35 cellular contexts compared by ENCODE assay signal in genomic region chr4:151928112-151928511, GRCh38.
"Had no signal": no experiment of that assay in that cellular context is flagged by ENCODE, and none has a peak within 500 bp of the region (broad histone marks: within the 10 kb centered on the region; RNA-seq: fewer than 3 reads in every experiment).

No MANE protein-coding gene starts in this region.

- H3K4me3 ChIP-seq: MG63 had no signal

- DNase-seq: Karpas-422, Kasumi-1, MG63, MM.1S, MV-4-11, NCI-H1048, NCI-H1092, NCI-H1092 treated with DMSO at 0.1 percent for 48 hours, NCI-H1105, NCI-H1105 treated with DMSO at 0.1 percent for 48 hours, NCI-H1417, NCI-H1417 treated with DMSO at 0.1 percent for 48 hours, NCI-H1436, NCI-H1436 treated with DMSO at 0.1 percent for 48 hours, NCI-H146, NCI-H1694, NCI-H1694 treated with DMSO at 0.1 percent for 48 hours, NCI-H187, NCI-H187 treated with DMSO at 0.1 percent for 48 hours, NCI-H1930, NCI-H2029, NCI-H2029 treated with DMSO at 0.1 percent for 48 hours, NCI-H2081, NCI-H2081 treated with DMSO at 0.1 percent for 48 hours, NCI-H2107, NCI-H2171, NCI-H2171 treated with DMSO at 0.1 percent for 48 hours, NCI-H2227 treated with DMSO at 0.1 percent for 48 hours, NCI-H226, NCI-H345, NCI-H446, NCI-H446 treated with DMSO at 0.1 percent for 48 hours, NCI-H510A, NCI-H510A treated with DMSO at 0.1 percent for 48 hours had no signal

- H3K9ac ChIP-seq: KMS-11 had no signal

- H3K27ac ChIP-seq: KMS-11 had no signal

- H3K9me3 ChIP-seq: MG63 had no signal

- H3K4me2 ChIP-seq: KMS-11 had no signal

- H3K27me3 ChIP-seq: MG63 had no signal

- H3K36me3 ChIP-seq: MG63 had no signal
